In genomic region chr9:114504341-114505186, GRCh38 we compare ENCODE assay signal across 8 cellular contexts. TPM values are rescaled to one million over a fixed set of nuclear protein-coding genes. Genes with fewer than 3 reads are reported as not detected.
DNase-seq lines count a peak whose midpoint lies in the region; ATAC-seq and TF ChIP-seq lines count a peak whose summit lies in the region.

No MANE protein-coding gene starts in this region.

- H3K9ac ChIP-seq in MM.1S (ENCODE audit: low read length) = peak overlapping the region; percentile 97
- peak overlapping the region; percentile 67 for H3K9ac ChIP-seq in muscle layer of colon (ENCODE audit: low read length)

- no peaks in the 10 kb centered on the region for H3K9me2 ChIP-seq in MM.1S (replicated peaks; ENCODE audit: insufficient read depth, low read length)

- H3K4me3 ChIP-seq in MM.1S (ENCODE audit: low read length) = peak overlapping the region; percentile 80
- peak overlapping the region; percentile 62 to 65 for H3K4me3 ChIP-seq in esophagus (ENCODE audit: low read depth in 1 of 2, low read length in 2 of 2)
- H3K4me3 ChIP-seq in muscle layer of colon (ENCODE audit: low read depth in 1 of 2, low read length in 2 of 2) = peak overlapping the region; percentile 72 to 94

- peak; percentile 62 for TF ChIP-seq CTCF in MM.1S (IDR thresholded peaks at IDR 0.05; ENCODE audit: low read length)

- H3K4me1 ChIP-seq in MM.1S (ENCODE audit: low read length) (peaks cover 16% of the 10 kb centered on the region), esophagus (ENCODE audit: control insufficient read depth in 2 of 2, insufficient read depth in 2 of 2, low read length in 1 of 2) (peaks cover 5 to 11% of the 10 kb centered on the region in 2 donors), muscle layer of colon (ENCODE audit: insufficient read depth, low read length) (peaks cover 28% of the 10 kb centered on the region)

- H3K27me3 ChIP-seq in MM.1S (replicated peaks; ENCODE audit: insufficient read depth, low read length) (no peaks in the 10 kb centered on the region), esophagus (ENCODE audit: control insufficient read depth in 1 of 2, insufficient read depth in 2 of 2, low read length in 2 of 2) (no peaks in the 10 kb centered on the region), muscle layer of colon (ENCODE audit: control insufficient read depth in 1 of 2, insufficient read depth in 2 of 2, low read length in 2 of 2) (no peaks in the 10 kb centered on the region)

- H4K20me1 ChIP-seq in MM.1S (ENCODE audit: insufficient read depth, low read length) = no peaks in the 10 kb centered on the region

- peak overlapping the region; percentile 29; the same call in 1 of the 2 replicates for H2AFZ ChIP-seq in MM.1S (ENCODE audit: low read length)

- ATAC-seq in GM18870 (IDR thresholded peaks at IDR 0.05; ENCODE audit: unreplicated experiment) (no peak), GM18517 (IDR thresholded peaks at IDR 0.05; ENCODE audit: unreplicated experiment) (no peak)

- H3K27ac ChIP-seq in MM.1S (ENCODE audit: low read length) (peak overlapping the region; percentile 81), esophagus (ENCODE audit: low read depth in 2 of 2, low read length in 1 of 2) (peak overlapping the region; percentile 75 to 77), muscle layer of colon (ENCODE audit: low read depth, low read length) (peak overlapping the region; percentile 96)

- in situ Hi-C loops in Caki2 (cut with HindIII; ENCODE audit: low pct_unique_long_range_greater_than_20kb, low sequenced_read_pairs) = no loop called here

- no peaks in the 10 kb centered on the region for H3K36me3 ChIP-seq in MM.1S (replicated peaks; ENCODE audit: insufficient read depth, low read length)
- no peaks in the 10 kb centered on the region for H3K36me3 ChIP-seq in esophagus (ENCODE audit: control insufficient read depth in 2 of 2, insufficient read depth in 2 of 2, low read length in 1 of 2)
- H3K36me3 ChIP-seq in muscle layer of colon (ENCODE audit: insufficient read depth, low read length) = no peaks in the 10 kb centered on the region

- DNase-seq in Caki2 (ENCODE audit: low read depth) (peak; percentile 74), MM.1S (peak; percentile 59), superior temporal gyrus (ENCODE audit: extremely low spot score) (peak; percentile 44)
- DNase-seq in activated T-cell treated with anti-CD3 and anti-CD28 coated beads, Interleukin-2, amount 50 U/mL, for 1 hour = peak; percentile 60

- 4 to 6% methylated on average over 96 to 101 of the region's 101 CpGs for WGBS in esophagus, 2 donors

- H3K79me2 ChIP-seq in MM.1S (ENCODE audit: low read length) = peaks cover 56% of the 10 kb centered on the region

- H3K9me3 ChIP-seq in MM.1S (replicated peaks; ENCODE audit: insufficient read depth, low read length) (no peaks in the 10 kb centered on the region), esophagus (ENCODE audit: control insufficient read depth in 2 of 2, insufficient read depth in 1 of 2, low read depth in 1 of 2, low read length in 1 of 2) (no peaks in the 10 kb centered on the region), muscle layer of colon (ENCODE audit: low read length) (no peaks in the 10 kb centered on the region)

- H3F3A ChIP-seq in MM.1S (ENCODE audit: insufficient read depth, low read length) = peaks cover 30% of the 10 kb centered on the region

- peak overlapping the region; percentile 81 for H3K4me2 ChIP-seq in MM.1S (ENCODE audit: low read depth, low read length)

RNA-seq across cellular contexts. Expression of gene WHRN, which starts 0.7 kb away (rescaled TPM):
- 3.9 and 6.6 TPM in 2 replicates for total RNA-seq in Caki2 (2014; rRNA removed; shearing (Covaris generic); ENCODE audit: low replicate concordance)
- 1 to 10 TPM; 3.4 to 7.6 TPM for polyA plus RNA-seq in esophagus
